17 cellular contexts compared by ENCODE assay signal in genomic region chr5:53431665-53432064, GRCh38. TPM values are rescaled to one million over a fixed set of nuclear protein-coding genes. Genes with fewer than 3 reads are reported as not detected.
DNase-seq lines count a peak whose midpoint lies in the region; ATAC-seq and TF ChIP-seq lines count a peak whose summit lies in the region.
"Had no signal": no experiment of that assay in that cellular context is flagged by ENCODE, and none has a peak within 500 bp of the region (broad histone marks: within the 10 kb centered on the region; RNA-seq: fewer than 3 reads in every experiment).

No MANE protein-coding gene starts in this region.

- in situ Hi-C loops in IMR-90 (cut with MboI; ENCODE audit: low sequenced_read_pairs) (loop anchor here (5.0 kb wide), 2 partner anchors 169 to 249 kb away; no protein-coding TSS in a partner anchor), brain microvascular endothelial cell (cut with HindIII; ENCODE audit: low pct_ligation_motif_present, low sequenced_read_pairs) (no loop called here)

- peak overlapping the region; percentile 27 for H3K18ac ChIP-seq in IMR-90 (ENCODE audit: low read depth, low read length)

- dilution Hi-C loops in IMR-90 (cut with HindIII; ENCODE audit: low sequenced_read_pairs, unreplicated experiment) = no loop called here

- H3K4me3 ChIP-seq in IMR-90 (ENCODE audit: insufficient read depth, low read depth, low read length) = no peak overlapping the region
- H3K4me3 ChIP-seq in brain microvascular endothelial cell (ENCODE audit: low read depth, low read length) = no peak overlapping the region
- H3K4me3 ChIP-seq in fibroblast of pulmonary artery (replicated peaks; ENCODE audit: low read depth, low read length) = no peak overlapping the region

- peak overlapping the region; percentile 78 for H2BK5ac ChIP-seq in IMR-90 (ENCODE audit: low read depth, low read length, poor library complexity, severe bottlenecking)

- H4K20me1 ChIP-seq in IMR-90 (ENCODE audit: insufficient read depth, low read length) = no peaks in the 10 kb centered on the region

- H3K27me3 ChIP-seq in IMR-90 (ENCODE audit: control insufficient read depth, insufficient read depth, low read length) = no peaks in the 10 kb centered on the region
- H3K27me3 ChIP-seq in brain microvascular endothelial cell (replicated peaks) = no peaks in the 10 kb centered on the region

- H2BK120ac ChIP-seq in IMR-90 (ENCODE audit: low read depth, low read length) = peak overlapping the region; percentile 96

- peak overlapping the region; percentile 95 for H2BK20ac ChIP-seq in IMR-90 (ENCODE audit: low read depth, low read length)

- peak overlapping the region; percentile 27; the same call in 1 of the 2 replicates for H3K9ac ChIP-seq in IMR-90 (ENCODE audit: low read depth, low read length)
- H3K9ac ChIP-seq: KMS-11 had no signal

- H2AFZ ChIP-seq in IMR-90 (replicated peaks; ENCODE audit: low read length, poor library complexity) = peak overlapping the region; percentile 85

- H3K4me2 ChIP-seq in IMR-90 (ENCODE audit: low read depth, low read length) = no peak overlapping the region
- H3K4me2 ChIP-seq: KMS-11 had no signal

- TF ChIP-seq RAD21 in IMR-90 (IDR thresholded peaks at IDR 0.05; ENCODE audit: low read length) = no peak

- H3K23ac ChIP-seq in IMR-90 (ENCODE audit: low read depth, low read length) = peak overlapping the region; percentile 76

- H3K9me1 ChIP-seq in IMR-90 (ENCODE audit: insufficient read depth, low read length) = peaks cover 12% of the 10 kb centered on the region

- BruUV-seq in IMR-90 (replicated peaks; lab: Mats Ljungman, UMichigan) = no TSS peak

- H3K4me1 ChIP-seq in IMR-90 (ENCODE audit: control insufficient read depth, insufficient read depth, low read length) = peaks cover 14% of the 10 kb centered on the region

- TF ChIP-seq POLR2A in IMR-90 (IDR thresholded peaks at IDR 0.05; ENCODE audit: low read depth, low read length) = no peak

- peak overlapping the region; percentile 95 for H2AK5ac ChIP-seq in IMR-90 (ENCODE audit: low read depth, low read length)

- H3K9me3 ChIP-seq in IMR-90 (ENCODE audit: control insufficient read depth, insufficient read depth, low read length) = no peaks in the 10 kb centered on the region
- H3K9me3 ChIP-seq: Caco-2 had no signal

- POLR2A ChIA-PET in IMR-90 (lab: Charles Lee; ENCODE audit: unreplicated experiment) = interaction anchor here (0.6 kb wide), 1 partner anchor 178 kb away, joined by 7 read pairs; no protein-coding TSS in a partner anchor

- peak overlapping the region; percentile 92 for H3K14ac ChIP-seq in IMR-90 (replicated peaks; ENCODE audit: low read depth, low read length)

- ATAC-seq in IMR-90 (ENCODE audit: low read depth) (peak; percentile 33; the same call in 1 of the 2 replicates), HG02981 (IDR thresholded peaks at IDR 0.05; ENCODE audit: unreplicated experiment) (no peak), GM18517 (IDR thresholded peaks at IDR 0.05; ENCODE audit: unreplicated experiment) (no peak)
- ATAC-seq: Panc1 had no signal

- peak overlapping the region; percentile 57; the same call in 1 of the 2 replicates for H3K56ac ChIP-seq in IMR-90 (ENCODE audit: extremely low read depth, insufficient read depth, low read length)

- H2AK9ac ChIP-seq in IMR-90 (replicated peaks; ENCODE audit: low read depth, low read length, poor library complexity) = no peak overlapping the region

- H3K36me3 ChIP-seq in IMR-90 (ENCODE audit: control insufficient read depth, insufficient read depth, low read length) (no peaks in the 10 kb centered on the region), brain microvascular endothelial cell (replicated peaks) (no peaks in the 10 kb centered on the region)

- 0 out of 2 replicates have a peak overlapping the region, but pooled peaks have one; percentile 14 for H4K5ac ChIP-seq in IMR-90 (ENCODE audit: low read depth, low read length)

- peak overlapping the region; percentile 93 for H3K4ac ChIP-seq in IMR-90 (ENCODE audit: low read depth, low read length)

- TF ChIP-seq CTCF in IMR-90 (conservative IDR thresholded peaks at IDR 0.05; ENCODE audit: low read depth, low read length) (no peak), brain microvascular endothelial cell (IDR thresholded peaks at IDR 0.05; ENCODE audit: low read depth, low read length, missing control alignments) (no peak), fibroblast of pulmonary artery (IDR thresholded peaks at IDR 0.05; ENCODE audit: low read length, missing control alignments) (no peak)

- 82% methylated on average over 3 of the region's 6 CpGs; no CpG with 5 or more reads in 1 of the 2 experiments for WGBS in IMR-90 (ENCODE audit: extremely low coverage in 2 of 2, insufficient read length in 1 of 2), 2 experiments

- H4K8ac ChIP-seq in IMR-90 (ENCODE audit: low read depth in 2 of 2, low read length in 2 of 2) = peak overlapping the region in 1 of 2 experiments; percentile 64; a peak in 2 of 4 replicates

- CTCF ChIA-PET in IMR-90 (lab: Yijun Ruan, JAX) = no interaction called here

- peaks cover 0 to 6% of the 10 kb centered on the region in 2 experiments; a peak in 3 of 4 replicates for H3K79me1 ChIP-seq in IMR-90 (ENCODE audit: low read depth in 1 of 2, low read length in 2 of 2)

- DNase-seq in AG08395 (ENCODE audit: low spot score) (peak; percentile 15), IMR-90 (peak; percentile 84), brain microvascular endothelial cell (peak; percentile 60), fibroblast of pulmonary artery (ENCODE audit: low read depth) (peak; percentile 39), AML-193 (lab: John Stamatoyannopoulos, UW) (no peak), NCI-H345 (lab: John Stamatoyannopoulos, UW) (no peak)
- DNase-seq: 8988T, Caco-2, DMS53, NCI-H1092, NCI-H187, NCI-H774, SIG-M5 had no signal

- peak overlapping the region; percentile 78; the same call in 2 of the 3 replicates for H2BK15ac ChIP-seq in IMR-90 (ENCODE audit: low read depth, low read length)

- H4K91ac ChIP-seq in IMR-90 (ENCODE audit: insufficient read depth, low read depth, low read length) = peak overlapping the region; percentile 79

- H3K27ac ChIP-seq in IMR-90 (ENCODE audit: insufficient read depth, low read length) (peak overlapping the region; percentile 64), brain microvascular endothelial cell (peak overlapping the region; percentile 16)
- H3K27ac ChIP-seq: KMS-11 had no signal

- intact Hi-C loops in IMR-90 (cut with micrococcal nuclease) = loop anchor here (2.0 to 5.0 kb wide), 3 partner anchors 47 to 787 kb away; no protein-coding TSS in a partner anchor

TF ChIP-seq in IMR-90, 13 proteins besides CTCF, POLR2A, EP300 and RAD21:
- TF ChIP-seq BHLHE40 (IDR thresholded peaks at IDR 0.05; ENCODE audit: low read depth, low read length) = peak; percentile 6; the same call in 1 of the 2 replicates
- TF ChIP-seq MAFK (IDR thresholded peaks at IDR 0.05; ENCODE audit: low read depth, low read length) = peak; percentile 71
- peak; percentile 7; the same call in 1 of the 2 replicates for TF ChIP-seq FOS (IDR thresholded peaks at IDR 0.05; ENCODE audit: low read depth, low read length)
- TF ChIP-seq NFE2L2 (IDR thresholded peaks at IDR 0.05; ENCODE audit: low read depth, low read length) = no peak

RNA-seq across cellular contexts. Expression of gene FST, which starts 48.8 kb away (rescaled TPM):
- 141 and 187 TPM in 2 replicates for total RNA-seq in IMR-90 (2012; rRNA removed)
- 195 and 238 TPM in 2 replicates for polyA plus RNA-seq in IMR-90 (2012; rRNA removed)
- 61.8 and 174 TPM in 2 replicates for polyA plus RNA-seq in IMR-90 (2012; cell fraction: cytosol; rRNA removed)
- polyA plus RNA-seq in IMR-90 (2012; cell fraction: nucleus; rRNA removed; ENCODE audit: low replicate concordance) = 146 and 220 TPM in 2 replicates

Comparison
In these comparisons a context has a peak if more than half of its experiments do, and no peak if none do; other contexts are left out.
1. DNase-seq: peak in AG08395 (single experiment), IMR-90 (single experiment), brain microvascular endothelial cell (single experiment) and fibroblast of pulmonary artery (single experiment); none in AML-193 (0 of 2) and NCI-H345 (single experiment).